1 cellular context compared by ENCODE assay signal in the genomic region with DNA sequence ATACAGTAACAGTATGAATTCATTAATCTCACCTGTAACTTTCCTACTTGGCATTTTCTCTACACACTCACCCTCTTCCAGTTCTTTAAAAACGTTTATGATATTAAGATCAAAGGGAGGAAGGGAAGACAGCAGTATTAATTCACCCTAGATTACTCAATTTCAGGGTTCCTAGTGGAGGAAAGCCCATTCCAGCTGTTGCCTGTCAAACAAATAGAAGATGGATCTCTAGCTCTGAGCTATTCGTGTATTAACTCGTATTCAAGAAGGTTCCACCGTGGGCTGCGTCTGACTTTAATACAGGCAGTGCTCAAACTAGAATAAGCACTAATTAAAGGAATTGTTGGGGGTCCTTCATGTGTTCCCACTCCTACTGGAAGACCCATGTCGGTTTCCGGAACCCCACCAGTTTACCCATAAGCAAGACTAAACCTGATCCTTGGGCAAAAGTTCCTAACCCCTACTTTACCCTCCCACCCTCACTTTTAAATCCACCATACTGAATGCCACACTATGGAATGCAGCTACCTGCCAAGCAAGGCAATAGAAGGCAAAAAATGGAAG.
TF ChIP-seq lines count a peak whose summit lies in the region.

No MANE protein-coding gene starts in this region.

TF ChIP-seq in SK-N-SH, 30 proteins besides CTCF, POLR2A, EP300 and RAD21 (continued from another document):
- TF ChIP-seq, protein P1, sequence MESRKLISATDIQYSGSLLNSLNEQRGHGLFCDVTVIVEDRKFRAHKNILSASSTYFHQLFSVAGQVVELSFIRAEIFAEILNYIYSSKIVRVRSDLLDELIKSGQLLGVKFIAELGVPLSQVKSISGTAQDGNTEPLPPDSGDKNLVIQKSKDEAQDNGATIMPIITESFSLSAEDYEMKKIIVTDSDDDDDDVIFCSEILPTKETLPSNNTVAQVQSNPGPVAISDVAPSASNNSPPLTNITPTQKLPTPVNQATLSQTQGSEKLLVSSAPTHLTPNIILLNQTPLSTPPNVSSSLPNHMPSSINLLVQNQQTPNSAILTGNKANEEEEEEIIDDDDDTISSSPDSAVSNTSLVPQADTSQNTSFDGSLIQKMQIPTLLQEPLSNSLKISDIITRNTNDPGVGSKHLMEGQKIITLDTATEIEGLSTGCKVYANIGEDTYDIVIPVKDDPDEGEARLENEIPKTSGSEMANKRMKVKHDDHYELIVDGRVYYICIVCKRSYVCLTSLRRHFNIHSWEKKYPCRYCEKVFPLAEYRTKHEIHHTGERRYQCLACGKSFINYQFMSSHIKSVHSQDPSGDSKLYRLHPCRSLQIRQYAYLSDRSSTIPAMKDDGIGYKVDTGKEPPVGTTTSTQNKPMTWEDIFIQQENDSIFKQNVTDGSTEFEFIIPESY (IDR thresholded peaks at IDR 0.05; ENCODE audit: borderline replicate concordance, low read depth): no peak
- TF ChIP-seq, protein P2, sequence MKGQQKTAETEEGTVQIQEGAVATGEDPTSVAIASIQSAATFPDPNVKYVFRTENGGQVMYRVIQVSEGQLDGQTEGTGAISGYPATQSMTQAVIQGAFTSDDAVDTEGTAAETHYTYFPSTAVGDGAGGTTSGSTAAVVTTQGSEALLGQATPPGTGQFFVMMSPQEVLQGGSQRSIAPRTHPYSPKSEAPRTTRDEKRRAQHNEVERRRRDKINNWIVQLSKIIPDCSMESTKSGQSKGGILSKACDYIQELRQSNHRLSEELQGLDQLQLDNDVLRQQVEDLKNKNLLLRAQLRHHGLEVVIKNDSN (IDR thresholded peaks at IDR 0.05; ENCODE audit: borderline replicate concordance, low read depth): no peak
- no peak for TF ChIP-seq GABPA (IDR thresholded peaks at IDR 0.05; ENCODE audit: low read depth)
- TF ChIP-seq RXRA (IDR thresholded peaks at IDR 0.05; ENCODE audit: borderline replicate concordance, low read depth): no peak
- TF ChIP-seq, protein P3, sequence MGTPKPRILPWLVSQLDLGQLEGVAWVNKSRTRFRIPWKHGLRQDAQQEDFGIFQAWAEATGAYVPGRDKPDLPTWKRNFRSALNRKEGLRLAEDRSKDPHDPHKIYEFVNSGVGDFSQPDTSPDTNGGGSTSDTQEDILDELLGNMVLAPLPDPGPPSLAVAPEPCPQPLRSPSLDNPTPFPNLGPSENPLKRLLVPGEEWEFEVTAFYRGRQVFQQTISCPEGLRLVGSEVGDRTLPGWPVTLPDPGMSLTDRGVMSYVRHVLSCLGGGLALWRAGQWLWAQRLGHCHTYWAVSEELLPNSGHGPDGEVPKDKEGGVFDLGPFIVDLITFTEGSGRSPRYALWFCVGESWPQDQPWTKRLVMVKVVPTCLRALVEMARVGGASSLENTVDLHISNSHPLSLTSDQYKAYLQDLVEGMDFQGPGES (IDR thresholded peaks at IDR 0.05; ENCODE audit: low read depth, low read length): no peak
- TF ChIP-seq, protein P4, sequence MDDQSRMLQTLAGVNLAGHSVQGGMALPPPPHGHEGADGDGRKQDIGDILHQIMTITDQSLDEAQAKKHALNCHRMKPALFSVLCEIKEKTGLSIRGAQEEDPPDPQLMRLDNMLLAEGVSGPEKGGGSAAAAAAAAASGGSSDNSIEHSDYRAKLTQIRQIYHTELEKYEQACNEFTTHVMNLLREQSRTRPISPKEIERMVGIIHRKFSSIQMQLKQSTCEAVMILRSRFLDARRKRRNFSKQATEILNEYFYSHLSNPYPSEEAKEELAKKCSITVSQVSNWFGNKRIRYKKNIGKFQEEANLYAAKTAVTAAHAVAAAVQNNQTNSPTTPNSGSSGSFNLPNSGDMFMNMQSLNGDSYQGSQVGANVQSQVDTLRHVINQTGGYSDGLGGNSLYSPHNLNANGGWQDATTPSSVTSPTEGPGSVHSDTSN (IDR thresholded peaks at IDR 0.05): no peak
